ENCODE assay signal across 23 cellular contexts in genomic region chr9:89252910-89253309, GRCh38.
"Had no signal": no experiment of that assay in that cellular context is flagged by ENCODE, and none has a peak within 500 bp of the region (broad histone marks: within the 10 kb centered on the region; RNA-seq: fewer than 3 reads in every experiment).

No MANE protein-coding gene starts in this region.

- H3K9me3 Mint-ChIP-seq: dendritic cell treated with granulocyte-macrophage colony-stimulating factor and Interleukin-4, amounts not matched to agents 40 ng/mL and 50 ng/mL, for 4 days; effector memory CD8-positive, alpha-beta T cell; natural killer cell; stimulated activated naive B cell treated with anti-CD40 and anti-IgM and Interleukin-4, amounts not matched to agents 10 μg/mL and 1 μg/mL and 100 μg/mL, for 72 hours; stimulated activated naive CD8-positive, alpha-beta T cell treated with anti-CD3 and anti-CD28 coated beads, Interleukin-15, amount 100 ng/mL, for 72 hours had no signal

- DNase-seq: cerebellar nuclear complex; effector memory CD8-positive, alpha-beta T cell; esophagus squamous epithelium; foreskin keratinocyte; kidney; left colon; natural killer cell; psoas muscle; retina; spleen; stimulated activated CD4-positive, alpha-beta T cell treated with anti-CD3 and anti-CD28 coated beads, Interleukin-15, amount 100 ng/mL, for 24 hours; stimulated activated CD4-positive, alpha-beta T cell treated with anti-CD3 and anti-CD28 coated beads, Interleukin-1b, Interleukin-23, amount 100 ng/mL, for 48 hours; stimulated activated CD4-positive, alpha-beta T cell treated with anti-CD3 and anti-CD28 coated beads, Interleukin-4, amount 100 ng/mL, for 24 hours; stimulated activated naive B cell treated with anti-CD40 and anti-IgM and Interleukin-4, amounts not matched to agents 10 μg/mL and 1 μg/mL and 100 μg/mL, for 72 hours; stimulated activated naive CD8-positive, alpha-beta T cell treated with anti-CD3 and anti-CD28 coated beads, Interleukin-15, amount 100 ng/mL, for 72 hours; testis; transverse colon had no signal

- H3K4me3 ChIP-seq: esophagus squamous epithelium, hepatocyte, psoas muscle, spleen, testis, transverse colon had no signal

- H3K27me3 ChIP-seq: esophagus squamous epithelium, foreskin keratinocyte, hepatocyte, spleen, testis, transverse colon had no signal

- H3K4me3 Mint-ChIP-seq: dendritic cell treated with granulocyte-macrophage colony-stimulating factor and Interleukin-4, amounts not matched to agents 40 ng/mL and 50 ng/mL, for 4 days; effector memory CD8-positive, alpha-beta T cell; memory B cell; mesothelial cell of epicardium; natural killer cell; neural crest cell; stimulated activated naive B cell treated with anti-CD40 and anti-IgM and Interleukin-4, amounts not matched to agents 10 μg/mL and 1 μg/mL and 100 μg/mL, for 72 hours; stimulated activated naive CD8-positive, alpha-beta T cell treated with anti-CD3 and anti-CD28 coated beads, Interleukin-15, amount 100 ng/mL, for 72 hours had no signal

- H3K4me1 Mint-ChIP-seq: memory B cell; natural killer cell; stimulated activated naive B cell treated with anti-CD40 and anti-IgM and Interleukin-4, amounts not matched to agents 10 μg/mL and 1 μg/mL and 100 μg/mL, for 72 hours; stimulated activated naive CD8-positive, alpha-beta T cell treated with anti-CD3 and anti-CD28 coated beads, Interleukin-15, amount 100 ng/mL, for 72 hours had no signal

- H2AFZ ChIP-seq: hepatocyte had no signal

- H3K4me2 ChIP-seq: hepatocyte had no signal

- H3K36me3 Mint-ChIP-seq: mesothelial cell of epicardium, natural killer cell had no signal

- H3K4me1 ChIP-seq: esophagus squamous epithelium, foreskin keratinocyte, psoas muscle, spleen, testis had no signal

- H3K9me3 ChIP-seq: esophagus squamous epithelium, testis, transverse colon had no signal

- H3K27ac ChIP-seq: epithelial cell of prostate, esophagus squamous epithelium, foreskin keratinocyte, hepatocyte, psoas muscle, spleen, testis, transverse colon had no signal

- H3K36me3 ChIP-seq: esophagus squamous epithelium, spleen, transverse colon had no signal

- H3K27me3 Mint-ChIP-seq: dendritic cell treated with granulocyte-macrophage colony-stimulating factor and Interleukin-4, amounts not matched to agents 40 ng/mL and 50 ng/mL, for 4 days; effector memory CD8-positive, alpha-beta T cell; memory B cell; stimulated activated naive B cell treated with anti-CD40 and anti-IgM and Interleukin-4, amounts not matched to agents 10 μg/mL and 1 μg/mL and 100 μg/mL, for 72 hours; stimulated activated naive CD8-positive, alpha-beta T cell treated with anti-CD3 and anti-CD28 coated beads, Interleukin-15, amount 100 ng/mL, for 72 hours had no signal

- H3K79me2 ChIP-seq: hepatocyte had no signal

- H3K27ac Mint-ChIP-seq: dendritic cell treated with granulocyte-macrophage colony-stimulating factor and Interleukin-4, amounts not matched to agents 40 ng/mL and 50 ng/mL, for 4 days; effector memory CD8-positive, alpha-beta T cell; memory B cell; mesothelial cell of epicardium; natural killer cell; stimulated activated naive B cell treated with anti-CD40 and anti-IgM and Interleukin-4, amounts not matched to agents 10 μg/mL and 1 μg/mL and 100 μg/mL, for 72 hours; stimulated activated naive CD8-positive, alpha-beta T cell treated with anti-CD3 and anti-CD28 coated beads, Interleukin-15, amount 100 ng/mL, for 72 hours had no signal
